Comparison of ENCODE assay signal across 17 cellular contexts in genomic region chr14:69487226-69487625, GRCh38. TPM values are rescaled to one million over a fixed set of nuclear protein-coding genes. Genes with fewer than 3 reads are reported as not detected.
DNase-seq lines count a peak whose midpoint lies in the region; ATAC-seq and TF ChIP-seq lines count a peak whose summit lies in the region.
"Had no signal": no experiment of that assay in that cellular context is flagged by ENCODE, and none has a peak within 500 bp of the region (broad histone marks: within the 10 kb centered on the region; RNA-seq: fewer than 3 reads in every experiment).

No MANE protein-coding gene starts in this region.

- H3K36me3 Mint-ChIP-seq in neural crest cell (ENCODE audit: low read depth), result no peaks in the 10 kb centered on the region
- H3K36me3 Mint-ChIP-seq: CD8-positive, alpha-beta T cell had no signal

- DNase-seq in cardiac septum (ENCODE audit: low spot score) (peak; percentile 61), Right ventricle myocardium superior (no peak), neural crest cell (ENCODE audit: low read depth, low spot score) (no peak), posterior vena cava (ENCODE audit: low spot score) (peak; percentile 42), omental fat pad (ENCODE audit: low spot score) (no peak), NCI-H69 (lab: John Stamatoyannopoulos, UW) (no peak), medulla oblongata (ENCODE audit: extremely low spot score) (no peak)
- DNase-seq: AML-193; Calu3; CD8-positive, alpha-beta T cell; DMS79 treated with DMSO at 0.1 percent for 48 hours; GF-D8; H9 had no signal

- TF ChIP-seq CTCF in neural crest cell (conservative IDR thresholded peaks at IDR 0.05) (no peak), omental fat pad (IDR thresholded peaks at IDR 0.05) (no peak)

- intact Hi-C loops in cardiac septum (cut with DNase I), result no loop called here
- intact Hi-C loops in Right ventricle myocardium superior (cut with DNase I), result no loop called here
- intact Hi-C loops in posterior vena cava (cut with DNase I), result no loop called here

- H3K27me3 Mint-ChIP-seq in neural crest cell (ENCODE audit: low read depth), result peaks cover 63% of the 10 kb centered on the region

- no peak overlapping the region for H3K27ac Mint-ChIP-seq in neural crest cell (ENCODE audit: unreplicated experiment)
- H3K27ac Mint-ChIP-seq: CD8-positive, alpha-beta T cell; H9 had no signal

- peaks cover 10% of the 10 kb centered on the region for H3K4me1 Mint-ChIP-seq in neural crest cell

- H3K4me3 Mint-ChIP-seq in neural crest cell, result peak overlapping the region; percentile 42
- H3K4me3 Mint-ChIP-seq: CD8-positive, alpha-beta T cell; IgD-negative memory B cell had no signal

- ATAC-seq in Right ventricle myocardium superior (ENCODE audit: poor library complexity) (no peak), omental fat pad (ENCODE audit: low FRiP score) (no peak)
- ATAC-seq: A549; CD8-positive, alpha-beta T cell; GM12878; HepG2 had no signal

- H3K9me3 Mint-ChIP-seq in neural crest cell, result no peaks in the 10 kb centered on the region
- H3K9me3 Mint-ChIP-seq: CD8-positive, alpha-beta T cell; IgD-negative memory B cell had no signal

RNA-seq across cellular contexts. Expression of gene PLEKHD1, which starts 2.7 kb away (rescaled TPM):
- 0.13 TPM for total RNA-seq in cardiac septum
- total RNA-seq in Right ventricle myocardium superior, result 0.22 TPM
- 0.14 TPM in 1 of 2 replicates, not detected in the other for total RNA-seq in neural crest cell
- under 1 TPM; 0.10 to 0.14 TPM for total RNA-seq in posterior vena cava
- under 1 TPM in 2 of 4 donors, not detected in 2; 0.12 to 0.19 TPM for total RNA-seq in omental fat pad
- total RNA-seq: HepG2 had no signal

Comparison
In these comparisons a context has a peak if more than half of its experiments do, and no peak if none do; other contexts are left out.
1. DNase-seq: peak in cardiac septum (single experiment) and posterior vena cava (single experiment); none in Right ventricle myocardium superior (single experiment), neural crest cell (single experiment), omental fat pad (single experiment), NCI-H69 (single experiment) and medulla oblongata (single experiment).